21 cellular contexts compared by ENCODE assay signal in the genomic region with DNA sequence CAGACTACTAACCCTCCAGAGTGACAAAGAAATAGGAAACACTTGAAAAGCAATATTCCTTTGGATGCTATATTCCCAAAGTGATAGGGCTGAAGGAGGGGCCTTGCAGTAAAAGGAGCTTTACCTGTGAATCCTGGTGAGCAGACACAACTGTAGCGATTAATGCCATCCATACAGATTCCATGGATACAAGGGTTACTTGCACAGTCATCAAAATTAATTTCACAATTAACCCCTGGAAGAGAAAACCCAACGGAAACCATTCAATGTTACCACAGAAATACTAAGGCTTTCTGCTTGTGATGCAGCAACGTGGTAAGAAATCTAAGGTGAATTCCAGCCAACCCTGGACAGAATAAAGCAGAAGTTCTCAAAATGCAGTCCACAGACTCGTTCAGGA.
"Had no signal": no experiment of that assay in that cellular context is flagged by ENCODE, and none has a peak within 500 bp of the region (broad histone marks: within the 10 kb centered on the region; RNA-seq: fewer than 3 reads in every experiment).

No MANE protein-coding gene starts in this region.

- H3K36me3 ChIP-seq: ovary had no signal

- H3K4me3 ChIP-seq: hepatocyte, lung, ovary, right atrium auricular region, suprapubic skin, tibial nerve, upper lobe of right lung had no signal

- H3K4me1 ChIP-seq: foreskin keratinocyte, upper lobe of right lung had no signal

- H2AFZ ChIP-seq: hepatocyte had no signal

- ATAC-seq: foreskin keratinocyte; left colon; left ventricle myocardium superior; naive thymus-derived CD4-positive, alpha-beta T cell; upper lobe of right lung had no signal

- H3K4me2 ChIP-seq: hepatocyte had no signal

- H3K9me3 Mint-ChIP-seq: central memory CD8-positive, alpha-beta T cell; neural crest cell had no signal

- H3K4me1 Mint-ChIP-seq: central memory CD8-positive, alpha-beta T cell had no signal

- H3K27me3 ChIP-seq: foreskin keratinocyte, hepatocyte, ovary, right atrium auricular region, suprapubic skin, tibial nerve, upper lobe of right lung had no signal

- FAIRE-seq: endothelial cell of umbilical vein, small intestine had no signal

- H3K79me2 ChIP-seq: hepatocyte had no signal

- H3K9me3 ChIP-seq: ovary, right atrium auricular region, suprapubic skin, tibial nerve, upper lobe of right lung had no signal

- H3K4me3 Mint-ChIP-seq: central memory CD8-positive, alpha-beta T cell; naive thymus-derived CD4-positive, alpha-beta T cell; neural crest cell had no signal

- H3K27ac ChIP-seq: foreskin keratinocyte, hepatocyte, ovary, right atrium auricular region, upper lobe of right lung had no signal

- DNase-seq: dermis blood vessel endothelial cell; erythroblast; foreskin keratinocyte; head of caudate nucleus; left colon; left ventricle myocardium superior; mesendoderm; naive thymus-derived CD4-positive, alpha-beta T cell; ovary; small intestine; stimulated activated CD4-positive, alpha-beta T cell treated with anti-CD3 and anti-CD28 coated beads, Interleukin-12 subunit alpha, Interleukin-12 subunit beta, amount 100 ng/mL, for 4 hours; stimulated activated naive CD4-positive, alpha-beta T cell treated with Interleukin-2 at 50 U/mL for 16 hours; upper lobe of right lung had no signal

- H3K27me3 Mint-ChIP-seq: central memory CD8-positive, alpha-beta T cell; naive thymus-derived CD4-positive, alpha-beta T cell had no signal
